ENCODE assay signal across 8 cellular contexts in the genomic region with DNA sequence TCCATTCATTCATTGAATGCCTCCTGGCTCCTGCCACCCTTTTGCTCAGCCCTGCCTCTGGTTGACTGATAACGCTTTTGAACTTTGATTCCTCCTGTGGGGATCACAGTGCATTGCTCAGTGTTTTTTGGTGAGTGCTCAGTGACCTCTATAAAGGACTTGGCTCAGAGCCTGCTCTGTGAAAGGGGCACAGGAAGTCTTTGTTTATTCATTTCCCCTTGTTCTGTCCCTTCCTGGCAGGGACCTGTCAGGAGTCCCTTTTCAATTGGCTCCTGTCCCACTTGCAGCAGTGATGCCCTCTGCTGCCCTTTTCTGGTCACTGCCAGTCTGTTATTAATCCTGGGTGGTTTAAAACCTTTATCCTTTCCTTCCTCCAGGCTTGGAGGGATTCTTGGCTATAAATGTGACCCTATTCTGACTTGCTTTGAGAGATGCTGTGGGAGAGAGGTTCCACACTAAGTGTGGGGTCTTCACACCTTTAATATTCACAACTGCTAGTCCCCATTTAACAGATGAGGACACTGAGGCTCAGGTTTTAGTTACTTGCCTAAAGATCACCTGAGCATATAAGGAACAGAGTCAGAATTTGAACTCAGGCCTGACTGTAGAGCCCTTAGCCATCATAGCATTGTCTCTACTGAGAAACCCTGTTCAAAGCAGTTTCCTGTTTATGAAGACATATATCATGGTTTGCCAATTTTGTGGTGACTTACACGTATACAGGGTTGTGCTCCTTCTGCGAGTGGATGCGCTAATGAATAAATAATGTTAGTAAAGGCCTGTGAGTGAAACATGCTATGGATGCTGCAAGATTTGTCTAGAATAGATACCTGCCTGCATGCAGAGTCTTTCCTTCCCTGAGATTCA. TPM values are rescaled to one million over a fixed set of nuclear protein-coding genes. Genes with fewer than 3 reads are reported as not detected.
DNase-seq lines count a peak whose midpoint lies in the region; ATAC-seq, FAIRE-seq and TF ChIP-seq lines count a peak whose summit lies in the region.

No MANE protein-coding gene starts in this region.

- H3K9me3 Mint-ChIP-seq in activated naive CD4-positive, alpha-beta T cell treated with anti-CD3 and anti-CD28 coated beads, Interleukin-2, amount 50 U/mL, for 24 hours: no peaks in the 10 kb centered on the region

- no peaks in the 10 kb centered on the region; a peak in 1 of 22 replicates for H4K20me1 ChIP-seq in BLaER1 treated with 17β-estradiol and CSF1 and Interleukin-3, amounts not matched to agents 10 nM and 100 nM

- peaks cover 54 to 99% (median 80%) of the 10 kb centered on the region in 10 experiments for H3K4me1 ChIP-seq in BLaER1 treated with 17β-estradiol and CSF1 and Interleukin-3, amounts not matched to agents 10 nM and 100 nM
- H3K4me1 ChIP-seq in SJSA1 (replicated peaks) (peaks cover 14% of the 10 kb centered on the region), pancreas (no peaks in the 10 kb centered on the region)

- peak overlapping the region; percentile 23 to 90 (median 77); a peak in 20 of 22 replicates for H3K27ac ChIP-seq in BLaER1 treated with 17β-estradiol and CSF1 and Interleukin-3, amounts not matched to agents 10 nM and 100 nM
- H3K27ac ChIP-seq in SJSA1: no peak overlapping the region
- H3K27ac ChIP-seq in pancreas: no peak overlapping the region

- FAIRE-seq in pancreas (lab: Jason Lieb, UNC): no peak

- WGBS in pancreas, 2 donors: 64 to 67% methylated on average over 4 of the region's 4 CpGs

- H3K9ac ChIP-seq in BLaER1 treated with 17β-estradiol and CSF1 and Interleukin-3, amounts not matched to agents 10 nM and 100 nM: peak overlapping the region in 10 of 11 experiments; percentile 3 to 71 (median 44); a peak in 14 of 22 replicates

- no peaks in the 10 kb centered on the region for H3K27me3 ChIP-seq in BLaER1 treated with 17β-estradiol and CSF1 and Interleukin-3, amounts not matched to agents 10 nM and 100 nM
- H3K27me3 ChIP-seq in SJSA1 (replicated peaks) (no peaks in the 10 kb centered on the region), pancreas (no peaks in the 10 kb centered on the region)

- peak overlapping the region; percentile 31 for H3K4me3 Mint-ChIP-seq in activated naive CD4-positive, alpha-beta T cell treated with anti-CD3 and anti-CD28 coated beads, Interleukin-2, amount 50 U/mL, for 24 hours

- H3K27me3 Mint-ChIP-seq in activated naive CD4-positive, alpha-beta T cell treated with anti-CD3 and anti-CD28 coated beads, Interleukin-2, amount 50 U/mL, for 24 hours: no peaks in the 10 kb centered on the region

- H3K9me3 ChIP-seq in BLaER1 treated with 17β-estradiol and CSF1 and Interleukin-3, amounts not matched to agents 10 nM and 100 nM (replicated peaks in 1 of 11): no peaks in the 10 kb centered on the region
- no peaks in the 10 kb centered on the region for H3K9me3 ChIP-seq in SJSA1 (replicated peaks)
- no peaks in the 10 kb centered on the region for H3K9me3 ChIP-seq in pancreas

- H3K36me3 Mint-ChIP-seq in activated naive CD4-positive, alpha-beta T cell treated with anti-CD3 and anti-CD28 coated beads, Interleukin-2, amount 50 U/mL, for 24 hours: peaks cover 2% of the 10 kb centered on the region

- peaks cover 0 to 81% (median 49%) of the 10 kb centered on the region in 11 experiments; a peak in 19 of 22 replicates for H3K36me3 ChIP-seq in BLaER1 treated with 17β-estradiol and CSF1 and Interleukin-3, amounts not matched to agents 10 nM and 100 nM
- H3K36me3 ChIP-seq in SJSA1 (peaks cover 10% of the 10 kb centered on the region; the same call in 1 of the 2 replicates), pancreas (no peaks in the 10 kb centered on the region)

- ATAC-seq in GM19324 (IDR thresholded peaks at IDR 0.05; ENCODE audit: low FRiP score, unreplicated experiment) (peak; percentile 30), pancreas (peak; percentile 92 to 97 (median 95))

- DNase-seq in LHCN-M2 (ENCODE audit: low read depth) (peak; percentile 75), SJSA1 (ENCODE audit: low read depth in 1 of 2, low spot score in 2 of 2) (peak; percentile 66 to 72), glomerular endothelial cell (ENCODE audit: extremely low read depth, low read depth, low spot score) (peak; percentile 65), pancreas (peak in 5 of 6 donors; percentile 61 to 84 (median 65)), DMS114 treated with DMSO at 0.1 percent for 48 hours (lab: John Stamatoyannopoulos, UW; ENCODE audit: unreplicated experiment) (no peak)

- intact Hi-C loops in pancreas (cut with DNase I): loop anchor here in 1 of 3 donors (10.0 kb wide), 1 partner anchor 280 kb away; no protein-coding TSS in a partner anchor

- peak overlapping the region; percentile 85 for H3K27ac Mint-ChIP-seq in activated naive CD4-positive, alpha-beta T cell treated with anti-CD3 and anti-CD28 coated beads, Interleukin-2, amount 50 U/mL, for 24 hours

- peaks cover 45% of the 10 kb centered on the region for H3K4me1 Mint-ChIP-seq in activated naive CD4-positive, alpha-beta T cell treated with anti-CD3 and anti-CD28 coated beads, Interleukin-2, amount 50 U/mL, for 24 hours

- no peak overlapping the region for H3K4me3 ChIP-seq in BLaER1 treated with 17β-estradiol and CSF1 and Interleukin-3, amounts not matched to agents 10 nM and 100 nM
- H3K4me3 ChIP-seq in SJSA1 (no peak overlapping the region), pancreas (no peak overlapping the region)

- peak; percentile 40 to 74 (median 72) for TF ChIP-seq CTCF in pancreas (IDR thresholded peaks at IDR 0.05)

- peak overlapping the region; percentile 9 to 89 (median 56); a peak in 21 of 22 replicates for H3K4me2 ChIP-seq in BLaER1 treated with 17β-estradiol and CSF1 and Interleukin-3, amounts not matched to agents 10 nM and 100 nM

RNA-seq across cellular contexts. Expression of gene TATDN2, which starts 23.2 kb away (rescaled TPM):
- 11.4 and 12.9 TPM in 2 replicates for total RNA-seq in LHCN-M2 (2014; rRNA removed)
- 21.0 TPM for polyA plus RNA-seq in LHCN-M2 (2012)
- 6.7 and 7.8 TPM in 2 replicates for total RNA-seq in SJSA1 (2014; rRNA removed; shearing (Covaris generic))
- total RNA-seq in glomerular endothelial cell: 14.6 and 19.5 TPM in 2 replicates
- 10 to 100 TPM; 12.8 to 23.1 (median 16.0) TPM for total RNA-seq in pancreas
- 10 to 100 TPM in 1 of 2 donors, 1 to 10 TPM in 1; 9.2 to 14.9 TPM for polyA plus RNA-seq in pancreas

Comparison
In these comparisons a context has a peak if more than half of its experiments do, and no peak if none do; other contexts are left out.
1. H3K27ac ChIP-seq: peak in BLaER1 treated with 17β-estradiol and CSF1 and Interleukin-3, amounts not matched to agents 10 nM and 100 nM (11 of 11); none in SJSA1 (single experiment) and pancreas (0 of 4).